Comparison of ENCODE assay signal across 17 cellular contexts in the genomic region with DNA sequence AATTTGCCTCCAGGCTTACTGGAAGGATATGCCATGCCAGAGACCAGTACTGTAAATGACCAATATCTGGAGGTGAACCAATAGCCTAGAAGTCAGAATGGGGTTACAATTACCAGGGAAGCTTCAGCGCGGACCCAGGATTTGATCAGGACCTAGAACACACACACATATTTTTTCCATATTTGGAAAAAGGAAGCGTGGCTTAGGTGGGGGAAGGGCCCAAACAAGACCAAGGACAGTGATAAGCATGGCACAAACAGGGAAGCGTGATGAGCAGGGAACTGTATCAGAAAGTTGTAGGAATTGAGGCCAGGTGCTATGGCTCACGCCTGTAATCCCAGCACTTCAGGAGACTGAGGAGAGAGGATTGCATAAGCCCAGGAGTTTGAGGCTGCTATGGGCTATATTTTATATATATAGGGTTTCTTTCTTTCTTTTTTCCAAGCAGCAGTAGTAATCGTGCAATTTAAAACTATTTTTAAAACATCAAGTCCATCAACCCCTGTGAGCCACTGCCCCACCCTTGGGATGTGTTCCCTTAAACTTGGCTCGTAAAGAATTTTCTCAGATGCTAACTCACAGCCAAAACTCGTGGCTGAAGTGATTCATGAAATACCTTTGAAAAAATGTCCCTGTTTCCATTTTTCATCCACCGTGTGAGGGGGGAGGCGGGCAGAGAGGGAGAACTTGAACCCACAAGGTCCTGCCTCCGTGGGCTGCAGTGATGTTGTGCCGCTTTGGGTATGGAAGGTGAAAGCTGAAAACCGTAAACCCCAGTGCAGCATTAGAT. TPM values are rescaled to one million over a fixed set of nuclear protein-coding genes. Genes with fewer than 3 reads are reported as not detected.
A peak's percentile ranks its signal among the peaks of the same experiment; 100 is the strongest.
DNase-seq lines count a peak whose midpoint lies in the region; ATAC-seq and TF ChIP-seq lines count a peak whose summit lies in the region.
"Had no signal": no experiment of that assay in that cellular context is flagged by ENCODE, and none has a peak within 500 bp of the region (broad histone marks: within the 10 kb centered on the region; RNA-seq: fewer than 3 reads in every experiment).

No MANE protein-coding gene starts in this region.

- WGBS in H9 (ENCODE audit: extremely low coverage, insufficient read length, low lambda C conversion rate): no CpG with 5 or more reads among the region's 13 CpGs

- no peak overlapping the region for H2BK12ac ChIP-seq in H9 (ENCODE audit: insufficient read length, low read depth, low read length)

- H3K4me1 Mint-ChIP-seq in H9: peaks cover 4 to 7% of the 10 kb centered on the region in 2 experiments

- H4K20me1 ChIP-seq in H9 (ENCODE audit: control insufficient read depth, insufficient read depth, insufficient read length): no peaks in the 10 kb centered on the region

- no peaks in the 10 kb centered on the region for H3K23me2 ChIP-seq in H9 (ENCODE audit: insufficient read length, low read depth, low read length, poor library complexity, severe bottlenecking)

- no peak overlapping the region for H3K4ac ChIP-seq in H9 (ENCODE audit: low read depth, low read length)

- H3K4me1 ChIP-seq in H9 (ENCODE audit: insufficient read depth, low read length): no peaks in the 10 kb centered on the region

- DNase-seq in AG08395 (ENCODE audit: low spot score): peak; percentile 65
- peak; percentile 65 for DNase-seq in HT1080 (ENCODE audit: low read depth)
- peak; percentile 13 for DNase-seq in astrocyte of the cerebellum (ENCODE audit: low read depth)
- peak; percentile 64 for DNase-seq in kidney tubule cell (ENCODE audit: low spot score)
- DNase-seq in DMS153 treated with DMSO at 0.1 percent for 48 hours (lab: John Stamatoyannopoulos, UW; ENCODE audit: unreplicated experiment): no peak
- no peak for DNase-seq in NCI-H1105 (lab: John Stamatoyannopoulos, UW)
- no peak for DNase-seq in H9
- DNase-seq: C1 segment of cervical spinal cord; central memory CD4-positive, alpha-beta T cell; erythroblast; kidney; NCI-H187; NCI-H82; stimulated activated CD4-positive, alpha-beta T cell treated with anti-CD3 and anti-CD28 coated beads, Interleukin-15, amount 100 ng/mL, for 24 hours had no signal

- H3K4me3 ChIP-seq in astrocyte of the cerebellum (ENCODE audit: low read depth, low read length): no peak overlapping the region

- H2BK5ac ChIP-seq in H9 (ENCODE audit: insufficient read length, low read length): no peak overlapping the region

- H3K9ac ChIP-seq in H9 (ENCODE audit: extremely low read depth, insufficient read length, low read length): no peak overlapping the region

- no peak overlapping the region for H2AFZ ChIP-seq in H9 (ENCODE audit: low read length)

- H3K79me2 ChIP-seq in H9 (ENCODE audit: insufficient read depth, low read length): no peaks in the 10 kb centered on the region

- H3K56ac ChIP-seq in H9 (ENCODE audit: insufficient read length, low read depth, low read length): no peak overlapping the region

- H3K9me3 ChIP-seq in H9 (ENCODE audit: control insufficient read depth, low read depth, low read length): no peaks in the 10 kb centered on the region

- no peaks in the 10 kb centered on the region for H3K9me3 Mint-ChIP-seq in H9
- H3K9me3 Mint-ChIP-seq: activated T-helper 1 cell treated with anti-CD3 and anti-CD28 coated beads, Interleukin-12 subunit alpha, Interleukin-12 subunit beta, Interleukin-2, Interleukin-4 antibody, amounts not matched to agents 30 ng/mL and 10 ng/mL and 1 ng/mL, durations not matched to agents 14 hours and 24 hours and 36 hours; nephron had no signal

- in situ Hi-C loops in astrocyte of the cerebellum (cut with HindIII; ENCODE audit: low sequenced_read_pairs): no loop called here

- no peak overlapping the region for H3K27ac ChIP-seq in H9 (ENCODE audit: insufficient read length, low read depth, low read length)

- no peak overlapping the region for H3K18ac ChIP-seq in H9 (ENCODE audit: insufficient read length, low read depth, low read length)

- H3K36me3 Mint-ChIP-seq in H9 (ENCODE audit: insufficient read depth in 1 of 3, low read depth in 3 of 3): no peaks in the 10 kb centered on the region; a peak in 1 of 7 replicates

- H2AK5ac ChIP-seq in H9 (ENCODE audit: insufficient read length, low read length): no peak overlapping the region

- H2BK15ac ChIP-seq in H9 (ENCODE audit: low read depth, low read length): no peak overlapping the region

- H4K8ac ChIP-seq in H9 (replicated peaks; ENCODE audit: insufficient read length, low read depth, low read length): no peak overlapping the region

- peak overlapping the region in 1 of 3 experiments; percentile 42; a peak in 1 of 7 replicates for H3K27ac Mint-ChIP-seq in H9
- H3K27ac Mint-ChIP-seq: activated T-helper 1 cell treated with anti-CD3 and anti-CD28 coated beads, Interleukin-12 subunit alpha, Interleukin-12 subunit beta, Interleukin-2, Interleukin-4 antibody, amounts not matched to agents 30 ng/mL and 10 ng/mL and 1 ng/mL, durations not matched to agents 14 hours and 24 hours and 36 hours; nephron had no signal

- H3K27me3 ChIP-seq in H9 (ENCODE audit: insufficient read depth, low read length): no peaks in the 10 kb centered on the region

- TF ChIP-seq CTCF in astrocyte of the cerebellum (IDR thresholded peaks at IDR 0.05; ENCODE audit: low read depth, low read length, missing control alignments) (no peak), H9 (conservative IDR thresholded peaks at IDR 0.05) (no peak)

- H3K79me1 ChIP-seq in H9 (ENCODE audit: insufficient read depth, low read depth, low read length, poor library complexity, severe bottlenecking): no peaks in the 10 kb centered on the region

- H2BK20ac ChIP-seq in H9 (ENCODE audit: low read depth, low read length, poor library complexity, severe bottlenecking): no peak overlapping the region

- no peak overlapping the region for H2BK120ac ChIP-seq in H9 (ENCODE audit: low read depth, low read length, poor library complexity, severe bottlenecking)

- H3K4me2 ChIP-seq in H9 (ENCODE audit: insufficient read depth, insufficient read length, low read length): no peak overlapping the region

- no peak overlapping the region for H3K4me3 Mint-ChIP-seq in H9
- H3K4me3 Mint-ChIP-seq: activated T-helper 1 cell treated with anti-CD3 and anti-CD28 coated beads, Interleukin-12 subunit alpha, Interleukin-12 subunit beta, Interleukin-2, Interleukin-4 antibody, amounts not matched to agents 30 ng/mL and 10 ng/mL and 1 ng/mL, durations not matched to agents 14 hours and 24 hours and 36 hours; nephron had no signal

- H3T11ph ChIP-seq in H9 (ENCODE audit: low read length): no peak overlapping the region

- H4K91ac ChIP-seq in H9 (ENCODE audit: insufficient read length, low read depth, low read length): no peak overlapping the region

- no peaks in the 10 kb centered on the region; the same call in 1 of the 2 replicates for H3K27me3 Mint-ChIP-seq in H9 (ENCODE audit: low read depth)

- no peak overlapping the region for H3K14ac ChIP-seq in H9 (ENCODE audit: insufficient read depth, low read length)

- ATAC-seq in activated CD4-positive, CD25-positive, alpha-beta regulatory T cell treated with anti-CD3 and anti-CD28 coated beads, Interleukin-2, amount 50 U/mL, for 24 hours: no peak

- H3K23ac ChIP-seq in H9 (ENCODE audit: insufficient read length, low read depth, low read length): no peak overlapping the region

- no peak overlapping the region for H4K5ac ChIP-seq in H9 (ENCODE audit: insufficient read length, low read depth, low read length)

RNA-seq across cellular contexts. Expression of gene HRK, which starts 16.7 kb away (rescaled TPM):
- 0.06 and 0.07 TPM in 2 replicates for total RNA-seq in HT1080 (2014; rRNA removed; shearing (Covaris generic))
- 0.01 TPM in 1 of 2 replicates, not detected in the other for polyA plus RNA-seq in HT1080 (2015; cell fraction: cytosol; rRNA removed)
- not detected in 2 replicates for polyA plus RNA-seq in HT1080 (2015; cell fraction: nucleus; rRNA removed)
- total RNA-seq in H9 (2021): 2.5 and 2.6 TPM in 2 replicates
- total RNA-seq: activated T-helper 1 cell treated with anti-CD3 and anti-CD28 coated beads, Interleukin-12 subunit alpha, Interleukin-12 subunit beta, Interleukin-2, Interleukin-4 antibody, amounts not matched to agents 30 ng/mL and 10 ng/mL and 1 ng/mL, durations not matched to agents 14 hours and 24 hours and 36 hours had no signal

RNA-seq across cellular contexts. Expression of gene FBXW8, which starts 46.2 kb away (rescaled TPM):
- 7.1 and 9.1 TPM in 2 replicates for total RNA-seq in HT1080 (2014; rRNA removed; shearing (Covaris generic))
- 8.9 and 11.1 TPM in 2 replicates for polyA plus RNA-seq in HT1080 (2015; cell fraction: cytosol; rRNA removed)
- 12.6 and 16.7 TPM in 2 replicates for polyA plus RNA-seq in HT1080 (2015; cell fraction: nucleus; rRNA removed)
- 14.9 and 15.3 TPM in 2 replicates for total RNA-seq in H9 (2021)

Comparison
In these comparisons a context has a peak if more than half of its experiments do, and no peak if none do; other contexts are left out.
1. DNase-seq: peak in AG08395 (single experiment), HT1080 (single experiment), astrocyte of the cerebellum (single experiment) and kidney tubule cell (single experiment); none in DMS153 treated with DMSO at 0.1 percent for 48 hours (single experiment), NCI-H1105 (single experiment) and H9 (single experiment).